In the genomic region with DNA sequence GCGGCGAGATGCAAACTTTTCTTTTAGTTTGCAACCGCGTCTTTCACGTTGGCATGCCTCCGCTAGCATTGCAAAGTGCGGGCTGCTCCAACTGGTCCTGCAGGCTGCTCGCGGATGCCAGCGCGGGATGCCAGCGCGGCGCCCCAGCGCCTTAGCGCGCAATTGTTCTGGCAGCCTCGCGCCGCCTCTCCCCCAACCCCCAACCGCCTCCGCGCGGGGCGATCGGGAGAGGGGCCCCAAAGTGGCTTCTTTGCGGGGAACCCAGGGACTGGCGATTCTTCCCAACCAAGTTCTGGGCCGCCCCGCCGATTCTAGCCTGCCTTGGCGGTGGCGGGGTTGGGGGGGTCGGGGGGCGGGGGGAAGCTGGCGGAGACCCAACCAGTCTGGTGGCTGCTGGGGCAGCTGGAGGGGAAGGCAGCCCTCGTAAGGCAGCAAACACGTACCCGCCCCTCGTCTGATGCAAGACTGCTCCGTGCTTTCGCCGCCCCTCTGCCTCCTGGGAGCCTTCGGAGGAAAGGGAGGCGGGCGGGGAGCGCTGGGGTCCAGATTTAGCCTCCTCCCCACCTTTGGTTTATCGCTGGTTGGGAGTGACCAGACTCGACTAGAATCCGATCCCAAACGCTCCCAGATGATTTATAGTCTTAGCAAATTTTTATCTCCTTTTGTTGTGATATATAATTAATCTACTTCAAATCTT, we compare ENCODE assay signal across 8 cellular contexts. TPM values are rescaled to one million over a fixed set of nuclear protein-coding genes. Genes with fewer than 3 reads are reported as not detected.
DNase-seq lines count a peak whose midpoint lies in the region; ATAC-seq and TF ChIP-seq lines count a peak whose summit lies in the region.

No MANE protein-coding gene starts in this region.

- H3F3A ChIP-seq in OCI-LY1 (ENCODE audit: insufficient read depth, low read length): no peaks in the 10 kb centered on the region

- H3K4me3 ChIP-seq in OCI-LY1 (ENCODE audit: low read depth, low read length, poor library complexity, severe bottlenecking): peak overlapping the region; percentile 98

- DNase-seq in activated CD4-positive, CD25-positive, alpha-beta regulatory T cell treated with anti-CD3 and anti-CD28 coated beads, Interleukin-2, amount 50 U/mL, for 16 hours (ENCODE audit: low read depth, low spot score): peak; percentile 4
- no peak for DNase-seq in activated CD4-positive, CD25-positive, alpha-beta regulatory T cell (lab: John Stamatoyannopoulos, UW)
- DNase-seq in HuH-7 (ENCODE audit: low spot score) (peak; percentile 77), left cardiac atrium (peak; percentile 82), posterior cingulate gyrus (peak; percentile 37 to 92 (median 58)), SW 1271 (lab: John Stamatoyannopoulos, UW) (no peak)

- H3K9me3 ChIP-seq in OCI-LY1 (ENCODE audit: low read length): no peaks in the 10 kb centered on the region

- peak overlapping the region; percentile 90 for H3K4me2 ChIP-seq in OCI-LY1 (ENCODE audit: low read length)

- peaks cover 23% of the 10 kb centered on the region for H3K4me1 ChIP-seq in OCI-LY1 (ENCODE audit: insufficient read depth, low read length, severe bottlenecking)

- H3K4me3 Mint-ChIP-seq in activated naive CD8-positive, alpha-beta T cell: peak overlapping the region; percentile 98

- H3K27ac ChIP-seq in OCI-LY1 (ENCODE audit: low read depth, low read length, poor library complexity, severe bottlenecking): peak overlapping the region; percentile 67

- H3K9me3 Mint-ChIP-seq in activated naive CD8-positive, alpha-beta T cell (ENCODE audit: low read depth): no peaks in the 10 kb centered on the region

- H2AFZ ChIP-seq in OCI-LY1 (ENCODE audit: low read length): no peak overlapping the region

- peak overlapping the region; percentile 93 for H3K27ac Mint-ChIP-seq in activated naive CD8-positive, alpha-beta T cell

- H3K9ac ChIP-seq in OCI-LY1 (ENCODE audit: low read length): peak overlapping the region; percentile 93

- no peaks in the 10 kb centered on the region for H3K27me3 Mint-ChIP-seq in activated naive CD8-positive, alpha-beta T cell

- no peaks in the 10 kb centered on the region for H3K27me3 ChIP-seq in OCI-LY1 (ENCODE audit: insufficient read depth, low read length)

- no peaks in the 10 kb centered on the region for H4K20me1 ChIP-seq in OCI-LY1 (ENCODE audit: insufficient read depth, low read length)

- H3K36me3 ChIP-seq in OCI-LY1 (ENCODE audit: insufficient read depth, low read length): no peaks in the 10 kb centered on the region

- intact Hi-C loops in left cardiac atrium (cut with DNase I) (no loop called here), posterior cingulate gyrus (cut with DNase I) (no loop called here)

- peaks cover 40% of the 10 kb centered on the region for H3K4me1 Mint-ChIP-seq in activated naive CD8-positive, alpha-beta T cell (ENCODE audit: low read depth)

- no peak for TF ChIP-seq CTCF in OCI-LY1 (IDR thresholded peaks at IDR 0.05; ENCODE audit: low read length)

- H3K36me3 Mint-ChIP-seq in activated naive CD8-positive, alpha-beta T cell: no peaks in the 10 kb centered on the region

- no peaks in the 10 kb centered on the region for H3K9me2 ChIP-seq in OCI-LY1 (ENCODE audit: low read depth, low read length)

- ATAC-seq in left cardiac atrium: peak; percentile 86 to 92

- peaks cover 34% of the 10 kb centered on the region for H3K79me2 ChIP-seq in OCI-LY1 (ENCODE audit: insufficient read depth, low read length)

RNA-seq across cellular contexts. Expression of a gene that starts 0.8 kb away (rescaled TPM):
- 10 to 100 TPM; 14.5 to 33.9 TPM for total RNA-seq in left cardiac atrium

RNA-seq across cellular contexts. Expression of a gene that starts 56.2 kb away (rescaled TPM):
- 10 to 100 TPM in 1 of 2 donors, 1 to 10 TPM in 1; 7.1 to 20.2 TPM for total RNA-seq in left cardiac atrium

Comparison
In these comparisons a context has a peak if more than half of its experiments do, and no peak if none do; other contexts are left out.
1. DNase-seq: peak in activated CD4-positive, CD25-positive, alpha-beta regulatory T cell treated with anti-CD3 and anti-CD28 coated beads, Interleukin-2, amount 50 U/mL, for 16 hours (single experiment), HuH-7 (single experiment), left cardiac atrium (single experiment) and posterior cingulate gyrus (10 of 10); none in activated CD4-positive, CD25-positive, alpha-beta regulatory T cell (0 of 4) and SW 1271 (0 of 2).